In genomic region chr5:102561894-102562760, GRCh38 we compare ENCODE assay signal across 8 cellular contexts.
DNase-seq lines count a peak whose midpoint lies in the region; ATAC-seq and FAIRE-seq lines count a peak whose summit lies in the region.

No MANE protein-coding gene starts in this region.

- ATAC-seq in HG02938 (IDR thresholded peaks at IDR 0.05; ENCODE audit: unreplicated experiment) = peak; percentile 61
- no peak for ATAC-seq in GM19328 (IDR thresholded peaks at IDR 0.05; ENCODE audit: unreplicated experiment)

- no peak overlapping the region for H3K27ac ChIP-seq in SJSA1

- H3K4me1 ChIP-seq in SJSA1 (replicated peaks) = no peaks in the 10 kb centered on the region

- no peaks in the 10 kb centered on the region for H3K27me3 ChIP-seq in SJSA1 (replicated peaks)

- H3K9me3 ChIP-seq in SJSA1 (replicated peaks) = no peaks in the 10 kb centered on the region

- H3K4me3 ChIP-seq in SJSA1 = no peak overlapping the region

- no peaks in the 10 kb centered on the region for H3K36me3 ChIP-seq in SJSA1

- FAIRE-seq in urothelium cell line (lab: Jason Lieb, UNC) = no peak

- DNase-seq in stimulated activated CD4-positive, alpha-beta T cell treated with anti-CD3 and anti-CD28 coated beads, Interleukin-15, amount 100 ng/mL, for 24 hours = peak; percentile 33
- no peak for DNase-seq in stimulated activated CD4-positive, alpha-beta T cell treated with anti-CD3 and anti-CD28 coated beads, Interleukin-4, amount 100 ng/mL, for 4 hours
- peak; percentile 19 to 55 for DNase-seq in SJSA1 (ENCODE audit: low read depth in 1 of 2, low spot score in 2 of 2)
- DNase-seq in glomerular visceral epithelial cell (ENCODE audit: extremely low spot score) = peak; percentile 37
- peak; percentile 30 for DNase-seq in urothelium cell line (ENCODE audit: low spot score)
- DNase-seq in amniotic stem cell (lab: John Stamatoyannopoulos, UW) = no peak

Comparison
In these comparisons a context has a peak if more than half of its experiments do, and no peak if none do; other contexts are left out.
1. DNase-seq: peak in stimulated activated CD4-positive, alpha-beta T cell treated with anti-CD3 and anti-CD28 coated beads, Interleukin-15, amount 100 ng/mL, for 24 hours (single experiment), SJSA1 (2 of 2), glomerular visceral epithelial cell (single experiment) and urothelium cell line (single experiment); none in stimulated activated CD4-positive, alpha-beta T cell treated with anti-CD3 and anti-CD28 coated beads, Interleukin-4, amount 100 ng/mL, for 4 hours (0 of 2) and amniotic stem cell (single experiment).